In the genomic region with DNA sequence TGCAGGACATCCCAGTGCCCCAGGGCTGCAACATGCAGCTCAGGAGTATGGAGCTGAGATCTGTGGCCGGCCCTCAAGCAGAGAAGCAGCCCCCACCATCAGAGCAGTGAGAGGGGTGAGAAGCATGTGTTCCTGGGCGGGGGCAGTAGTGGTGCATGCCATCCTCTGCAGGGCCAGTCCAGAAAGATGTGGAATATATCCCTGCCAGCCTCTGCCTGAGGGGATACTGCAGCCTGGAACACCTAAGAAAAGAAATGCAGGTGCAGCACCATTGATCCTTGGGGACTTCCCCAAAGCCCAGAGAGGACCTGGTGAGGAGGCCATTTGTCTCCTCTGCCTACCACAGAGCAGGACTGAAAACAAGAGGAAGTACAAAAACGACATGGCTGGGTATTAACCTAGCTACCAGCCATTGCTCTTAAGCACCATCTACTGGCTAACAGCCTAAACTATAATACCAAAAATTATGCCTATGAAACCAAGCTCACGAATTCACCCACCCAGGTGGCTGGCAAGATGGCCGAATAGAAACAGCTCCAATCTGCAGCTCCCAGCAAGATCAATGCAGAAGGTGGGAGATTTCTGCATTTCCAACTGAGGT, we compare ENCODE assay signal across 8 cellular contexts.
DNase-seq lines count a peak whose midpoint lies in the region; ATAC-seq and TF ChIP-seq lines count a peak whose summit lies in the region.

No MANE protein-coding gene starts in this region.

- H3K36me3 Mint-ChIP-seq in type B pancreatic cell = no peaks in the 10 kb centered on the region
- no peaks in the 10 kb centered on the region for H3K36me3 Mint-ChIP-seq in activated T-helper 1 cell treated with anti-CD3 and anti-CD28 coated beads, Interleukin-12 subunit alpha, Interleukin-12 subunit beta, Interleukin-2, Interleukin-4 antibody, amounts not matched to agents 30 ng/mL and 10 ng/mL and 1 ng/mL, durations not matched to agents 14 hours and 24 hours and 36 hours (ENCODE audit: low read depth)
- peaks cover 11% of the 10 kb centered on the region for H3K36me3 Mint-ChIP-seq in natural killer cell

- no peak overlapping the region for H3K27ac Mint-ChIP-seq in type B pancreatic cell
- no peak overlapping the region for H3K27ac Mint-ChIP-seq in activated T-helper 1 cell treated with anti-CD3 and anti-CD28 coated beads, Interleukin-12 subunit alpha, Interleukin-12 subunit beta, Interleukin-2, Interleukin-4 antibody, amounts not matched to agents 30 ng/mL and 10 ng/mL and 1 ng/mL, durations not matched to agents 14 hours and 24 hours and 36 hours
- no peak overlapping the region for H3K27ac Mint-ChIP-seq in natural killer cell

- no peak overlapping the region for H3K4me3 ChIP-seq in BE2C (ENCODE audit: low read depth, low read length)
- no peak overlapping the region for H3K4me3 ChIP-seq in fibroblast of lung (replicated peaks in 1 of 4; ENCODE audit: control extremely low read depth in 1 of 4, insufficient read depth in 1 of 4, low read depth in 3 of 4, low read length in 4 of 4)
- no peak overlapping the region for H3K4me3 ChIP-seq in lower leg skin (ENCODE audit: low read depth, poor library complexity, severe bottlenecking)

- no peak for DNase-seq in BE2C
- peak; percentile 4 for DNase-seq in HEK293T (ENCODE audit: extremely low spot score)
- peak; percentile 46 for DNase-seq in NCI-H82 (lab: John Stamatoyannopoulos, UW)
- DNase-seq in fibroblast of lung (ENCODE audit: low read depth in 2 of 2) = peak; percentile 29 to 46
- DNase-seq in type B pancreatic cell (ENCODE audit: extremely low spot score, unreplicated experiment) = no peak
- DNase-seq in activated T-helper 1 cell treated with anti-CD3 and anti-CD28 coated beads, Interleukin-12 subunit alpha, Interleukin-12 subunit beta, Interleukin-2, Interleukin-4 antibody, amounts not matched to agents 30 ng/mL and 10 ng/mL and 1 ng/mL, durations not matched to agents 14 hours and 24 hours and 36 hours (ENCODE audit: low spot score) = no peak
- DNase-seq in natural killer cell = no peak
- DNase-seq in lower leg skin (ENCODE audit: low spot score in 2 of 2) = no peak

- H3K27me3 ChIP-seq in BE2C (no peaks in the 10 kb centered on the region), fibroblast of lung (ENCODE audit: control insufficient read depth, insufficient read depth, low read length) (no peaks in the 10 kb centered on the region)

- no peaks in the 10 kb centered on the region for H3K36me3 ChIP-seq in BE2C
- H3K36me3 ChIP-seq in fibroblast of lung (ENCODE audit: control insufficient read depth, insufficient read depth, low read length) = no peaks in the 10 kb centered on the region

- 46 to 59% methylated on average over 4 to 5 of the region's 5 CpGs for WGBS in lower leg skin, 2 donors

- TF ChIP-seq POLR2A in lower leg skin (IDR thresholded peaks at IDR 0.05) = no peak

- H3K4me3 Mint-ChIP-seq in type B pancreatic cell (no peak overlapping the region), natural killer cell (no peak overlapping the region)
- no peak overlapping the region for H3K4me3 Mint-ChIP-seq in activated T-helper 1 cell treated with anti-CD3 and anti-CD28 coated beads, Interleukin-12 subunit alpha, Interleukin-12 subunit beta, Interleukin-2, Interleukin-4 antibody, amounts not matched to agents 30 ng/mL and 10 ng/mL and 1 ng/mL, durations not matched to agents 14 hours and 24 hours and 36 hours

- no peak overlapping the region for H2AFZ ChIP-seq in fibroblast of lung (ENCODE audit: low read length)

- H3K27ac ChIP-seq in fibroblast of lung (ENCODE audit: insufficient read depth, low read length) = no peak overlapping the region

- H3K4me1 Mint-ChIP-seq in type B pancreatic cell (ENCODE audit: unreplicated experiment) (no peaks in the 10 kb centered on the region), natural killer cell (no peaks in the 10 kb centered on the region)
- no peaks in the 10 kb centered on the region for H3K4me1 Mint-ChIP-seq in activated T-helper 1 cell treated with anti-CD3 and anti-CD28 coated beads, Interleukin-12 subunit alpha, Interleukin-12 subunit beta, Interleukin-2, Interleukin-4 antibody, amounts not matched to agents 30 ng/mL and 10 ng/mL and 1 ng/mL, durations not matched to agents 14 hours and 24 hours and 36 hours (ENCODE audit: low read depth)

- no peaks in the 10 kb centered on the region for H3K79me2 ChIP-seq in fibroblast of lung (ENCODE audit: control insufficient read depth, insufficient read depth, low read length)

- CTCF ChIA-PET in HEK293T (lab: Yijun Ruan, JAX) = interaction anchor here (1.1 to 1.4 kb wide), 2 partner anchors 85 to 568 kb away, joined by 3 to 8 read pairs; no protein-coding TSS in a partner anchor

- no peaks in the 10 kb centered on the region for H3K9me3 ChIP-seq in BE2C
- H3K9me3 ChIP-seq in fibroblast of lung (ENCODE audit: control insufficient read depth, insufficient read depth, low read depth, low read length) = no peaks in the 10 kb centered on the region

- H3K27me3 Mint-ChIP-seq in type B pancreatic cell (no peaks in the 10 kb centered on the region), natural killer cell (ENCODE audit: low read depth in 2 of 2) (peaks cover 0 to 6% of the 10 kb centered on the region in 2 donors)
- peaks cover 3% of the 10 kb centered on the region for H3K27me3 Mint-ChIP-seq in activated T-helper 1 cell treated with anti-CD3 and anti-CD28 coated beads, Interleukin-12 subunit alpha, Interleukin-12 subunit beta, Interleukin-2, Interleukin-4 antibody, amounts not matched to agents 30 ng/mL and 10 ng/mL and 1 ng/mL, durations not matched to agents 14 hours and 24 hours and 36 hours (ENCODE audit: insufficient read depth)

- no peaks in the 10 kb centered on the region for H4K20me1 ChIP-seq in fibroblast of lung (ENCODE audit: control insufficient read depth, extremely low read depth, insufficient read depth, low read length)

- intact Hi-C loops in activated T-helper 1 cell treated with anti-CD3 and anti-CD28 coated beads, Interleukin-12 subunit alpha, Interleukin-12 subunit beta, Interleukin-2, Interleukin-4 antibody, amounts not matched to agents 30 ng/mL and 10 ng/mL and 1 ng/mL, durations not matched to agents 14 hours and 24 hours and 36 hours (cut with micrococcal nuclease) = loop anchor here (1.0 kb wide), 1 partner anchor 568 kb away; no protein-coding TSS in a partner anchor
- intact Hi-C loops in natural killer cell (cut with micrococcal nuclease) (no loop called here), lower leg skin (cut with DNase I; ENCODE audit: low total_unique reads) (no loop called here)

- H3K4me1 ChIP-seq in BE2C (no peaks in the 10 kb centered on the region), fibroblast of lung (ENCODE audit: control insufficient read depth, extremely low read depth, insufficient read depth, low read length) (peaks cover 3% of the 10 kb centered on the region)

- H3K9me3 Mint-ChIP-seq in type B pancreatic cell = no peaks in the 10 kb centered on the region
- no peaks in the 10 kb centered on the region for H3K9me3 Mint-ChIP-seq in activated T-helper 1 cell treated with anti-CD3 and anti-CD28 coated beads, Interleukin-12 subunit alpha, Interleukin-12 subunit beta, Interleukin-2, Interleukin-4 antibody, amounts not matched to agents 30 ng/mL and 10 ng/mL and 1 ng/mL, durations not matched to agents 14 hours and 24 hours and 36 hours
- H3K9me3 Mint-ChIP-seq in natural killer cell = peaks cover 7 to 10% of the 10 kb centered on the region in 2 donors

- no peak overlapping the region for H3K4me2 ChIP-seq in fibroblast of lung (ENCODE audit: extremely low read depth, insufficient read depth, low read length)

- TF ChIP-seq CTCF in BE2C (IDR thresholded peaks at IDR 0.05; ENCODE audit: low read depth, low read length) (peak; percentile 50), fibroblast of lung (conservative IDR thresholded peaks at IDR 0.05 in 1 of 2, IDR thresholded peaks at IDR 0.05 in 1 of 2; ENCODE audit: low read depth in 1 of 2, low read length in 2 of 2) (peak; percentile 43 to 53), type B pancreatic cell (conservative IDR thresholded peaks at IDR 0.05) (peak; percentile 60), natural killer cell (IDR thresholded peaks at IDR 0.05) (no peak), lower leg skin (IDR thresholded peaks at IDR 0.05) (no peak)

- POLR2A ChIA-PET in HEK293T (lab: Yijun Ruan, JAX) = no interaction called here

- H3K9ac ChIP-seq in fibroblast of lung (ENCODE audit: insufficient read depth, low read length) = no peak overlapping the region

- no peak for ATAC-seq in natural killer cell

TF ChIP-seq in HEK293T, 16 proteins besides CTCF, POLR2A, EP300 and RAD21:
- TF ChIP-seq L3MBTL2 (conservative IDR thresholded peaks at IDR 0.05) (no peak), SP1 (IDR thresholded peaks at IDR 0.05) (no peak)
TF ChIP-seq in HEK293T: peak in this region for 0.

Comparison
In these comparisons a context has a peak if more than half of its experiments do, and no peak if none do; other contexts are left out.
1. DNase-seq: peak in HEK293T (single experiment), NCI-H82 (single experiment) and fibroblast of lung (2 of 2); none in BE2C (single experiment), type B pancreatic cell (single experiment), activated T-helper 1 cell treated with anti-CD3 and anti-CD28 coated beads, Interleukin-12 subunit alpha, Interleukin-12 subunit beta, Interleukin-2, Interleukin-4 antibody, amounts not matched to agents 30 ng/mL and 10 ng/mL and 1 ng/mL, durations not matched to agents 14 hours and 24 hours and 36 hours (single experiment), natural killer cell (single experiment) and lower leg skin (0 of 2).
2. CTCF ChIP-seq: peak in BE2C (single experiment), fibroblast of lung (2 of 2) and type B pancreatic cell (single experiment); none in natural killer cell (single experiment) and lower leg skin (0 of 3).